17 cellular contexts compared by ENCODE assay signal in the genomic region with DNA sequence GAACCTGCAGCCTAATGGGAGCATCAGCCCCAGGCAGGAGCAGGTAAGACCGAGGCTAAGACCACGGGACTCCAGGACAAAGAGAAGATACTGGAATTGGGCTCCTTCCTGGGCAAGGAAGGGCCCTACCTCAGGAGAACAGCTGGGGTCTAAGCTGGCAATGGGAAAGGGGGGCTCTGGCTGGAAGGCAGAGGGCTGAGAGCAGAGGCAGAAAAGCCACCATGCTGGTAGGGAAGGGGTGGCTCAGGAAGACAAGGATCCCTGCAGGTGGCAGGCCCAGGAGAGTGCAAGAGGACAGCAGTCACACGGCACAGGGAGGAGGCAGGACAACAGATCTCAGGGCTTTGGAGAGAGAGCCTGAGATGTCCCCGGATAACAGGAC.
DNase-seq lines count a peak whose midpoint lies in the region; ATAC-seq and TF ChIP-seq lines count a peak whose summit lies in the region.
"Had no signal": no experiment of that assay in that cellular context is flagged by ENCODE, and none has a peak within 500 bp of the region (broad histone marks: within the 10 kb centered on the region; RNA-seq: fewer than 3 reads in every experiment).

No MANE protein-coding gene starts in this region.

- no peak for ATAC-seq in activated CD4-positive, CD25-positive, alpha-beta regulatory T cell treated with anti-CD3 and anti-CD28 coated beads, Interleukin-2, amount 50 U/mL, for 24 hours
- ATAC-seq in Right ventricle myocardium inferior: no peak

- H3K9me3 ChIP-seq in right atrium auricular region (no peaks in the 10 kb centered on the region), vagina (no peaks in the 10 kb centered on the region)

- TF ChIP-seq POLR2A in vagina (IDR thresholded peaks at IDR 0.05): no peak

- no peak overlapping the region for H3K27ac ChIP-seq in right atrium auricular region
- no peak overlapping the region for H3K27ac ChIP-seq in vagina
- H3K27ac ChIP-seq in brain microvascular endothelial cell: no peak overlapping the region
- H3K27ac ChIP-seq: 22Rv1, KMS-11 had no signal

- H3K27me3 ChIP-seq in right atrium auricular region (no peaks in the 10 kb centered on the region), vagina (no peaks in the 10 kb centered on the region), brain microvascular endothelial cell (replicated peaks) (no peaks in the 10 kb centered on the region)

- DNase-seq in activated CD4-positive, CD25-positive, alpha-beta regulatory T cell treated with anti-CD3 and anti-CD28 coated beads, Interleukin-2, amount 50 U/mL, for 72 hours: peak; percentile 25
- peak; percentile 47 for DNase-seq in right atrium auricular region (ENCODE audit: low spot score)
- no peak for DNase-seq in Right ventricle myocardium inferior (ENCODE audit: missing footprints)
- peak; percentile 54 for DNase-seq in posterior vena cava (ENCODE audit: low spot score)
- peak; percentile 52 to 77 for DNase-seq in vagina (ENCODE audit: extremely low spot score in 2 of 2)
- DNase-seq in brain microvascular endothelial cell: no peak
- no peak for DNase-seq in stimulated activated CD4-positive, alpha-beta T cell treated with anti-CD3 and anti-CD28 coated beads, Interleukin-2, amount 100 ng/mL, for 24 hours
- DNase-seq: CD4-positive, alpha-beta T cell; DMS53; NCI-H1048; NCI-H1436 treated with DMSO at 0.1 percent for 48 hours; NCI-H2081; NCI-H510A treated with DMSO at 0.1 percent for 48 hours; NCI-H82 had no signal

- H3K36me3 ChIP-seq in right atrium auricular region: no peaks in the 10 kb centered on the region
- H3K36me3 ChIP-seq in vagina: no peaks in the 10 kb centered on the region
- no peaks in the 10 kb centered on the region for H3K36me3 ChIP-seq in brain microvascular endothelial cell (replicated peaks)

- intact Hi-C loops in Right ventricle myocardium inferior (cut with DNase I): no loop called here
- intact Hi-C loops in posterior vena cava (cut with DNase I): no loop called here
- intact Hi-C loops in vagina (cut with DNase I): no loop called here

- in situ Hi-C loops in brain microvascular endothelial cell (cut with HindIII; ENCODE audit: low pct_ligation_motif_present, low sequenced_read_pairs): no loop called here

- H3K4me3 ChIP-seq in right atrium auricular region (no peak overlapping the region), vagina (no peak overlapping the region), brain microvascular endothelial cell (ENCODE audit: low read depth, low read length) (no peak overlapping the region)

- TF ChIP-seq CTCF in right atrium auricular region (IDR thresholded peaks at IDR 0.05): no peak
- TF ChIP-seq CTCF in vagina (IDR thresholded peaks at IDR 0.05): no peak
- TF ChIP-seq CTCF in brain microvascular endothelial cell (IDR thresholded peaks at IDR 0.05; ENCODE audit: low read depth, low read length, missing control alignments): no peak

- H3K4me1 ChIP-seq in right atrium auricular region (no peaks in the 10 kb centered on the region), vagina (no peaks in the 10 kb centered on the region)

Comparison
In these comparisons a context has a peak if more than half of its experiments do, and no peak if none do; other contexts are left out.
1. DNase-seq: peak in activated CD4-positive, CD25-positive, alpha-beta regulatory T cell treated with anti-CD3 and anti-CD28 coated beads, Interleukin-2, amount 50 U/mL, for 72 hours (single experiment), right atrium auricular region (single experiment), posterior vena cava (single experiment) and vagina (2 of 2); none in Right ventricle myocardium inferior (single experiment), brain microvascular endothelial cell (single experiment) and stimulated activated CD4-positive, alpha-beta T cell treated with anti-CD3 and anti-CD28 coated beads, Interleukin-2, amount 100 ng/mL, for 24 hours (0 of 2).